In genomic region chr17:78601577-78602190, GRCh38 we compare ENCODE assay signal across 1 cellular context.
A peak's percentile ranks its signal among the peaks of the same experiment; 100 is the strongest.
TF ChIP-seq lines count a peak whose summit lies in the region.

No MANE protein-coding gene starts in this region.

TF ChIP-seq in HepG2, 621 proteins besides CTCF, POLR2A, EP300 and RAD21 (continued from another document):
- TF ChIP-seq ZNF574 (CRISPR knock-in tag; IDR thresholded peaks at IDR 0.05) = peak; percentile 75
- TF ChIP-seq FOXA3 (CRISPR knock-in tag; IDR thresholded peaks at IDR 0.05) = peak; percentile 83
- TF ChIP-seq DMAP1 (CRISPR knock-in tag; IDR thresholded peaks at IDR 0.05) = peak; percentile 60; the same call in 1 of the 2 replicates
- TF ChIP-seq ZNF614 (CRISPR knock-in tag; IDR thresholded peaks at IDR 0.05; ENCODE audit: borderline replicate concordance) = peak; percentile 98; the same call in 1 of the 2 replicates
- TF ChIP-seq ASH2L (IDR thresholded peaks at IDR 0.05; ENCODE audit: insufficient read length, low read depth, low read length) = no peak
- TF ChIP-seq HNRNPH1 (optimal IDR thresholded peaks at IDR 0.05; ENCODE audit: low read depth, low read length) = no peak
- peak; percentile 97 for TF ChIP-seq AHDC1 (CRISPR knock-in tag; IDR thresholded peaks at IDR 0.05; ENCODE audit: borderline replicate concordance)
- no peak for TF ChIP-seq NR0B2 (CRISPR knock-in tag; IDR thresholded peaks at IDR 0.05)
- TF ChIP-seq NCOA2 (CRISPR knock-in tag; IDR thresholded peaks at IDR 0.05) = peak; percentile 99
- no peak for TF ChIP-seq ZNF17 (CRISPR knock-in tag; IDR thresholded peaks at IDR 0.05)
- peak; percentile 79; the same call in 1 of the 2 replicates for TF ChIP-seq NCOA1 (CRISPR knock-in tag; IDR thresholded peaks at IDR 0.05)
- TF ChIP-seq SMARCC2 (IDR thresholded peaks at IDR 0.05) = no peak
- no peak for TF ChIP-seq PAX8 (CRISPR knock-in tag; IDR thresholded peaks at IDR 0.05; ENCODE audit: borderline replicate concordance)
- TF ChIP-seq ZMYM2 (CRISPR knock-in tag; IDR thresholded peaks at IDR 0.05) = peak; percentile 95
- TF ChIP-seq ZBTB33 (CRISPR knock-in tag; IDR thresholded peaks at IDR 0.05) = peak; percentile 84
- peak; percentile 98 for TF ChIP-seq TARDBP (CRISPR knock-in tag; IDR thresholded peaks at IDR 0.05)
- TF ChIP-seq MEIS2 (CRISPR knock-in tag; IDR thresholded peaks at IDR 0.05) = peak; percentile 94
- TF ChIP-seq SP140L (CRISPR knock-in tag; IDR thresholded peaks at IDR 0.05; ENCODE audit: borderline replicate concordance) = 0 out of 2 replicates have a peak, but pooled peaks have one; percentile 32
- TF ChIP-seq ZNF704 (CRISPR knock-in tag; IDR thresholded peaks at IDR 0.05; ENCODE audit: borderline replicate concordance) = no peak
- peak; percentile 93 for TF ChIP-seq PPARG (CRISPR knock-in tag; conservative IDR thresholded peaks at IDR 0.05)
- no peak for TF ChIP-seq HNRNPL (IDR thresholded peaks at IDR 0.05; ENCODE audit: low read depth, low read length)
- 0 out of 2 replicates have a peak, but pooled peaks have one; percentile 73 for TF ChIP-seq ZNF674 (CRISPR knock-in tag; IDR thresholded peaks at IDR 0.05; ENCODE audit: low read depth)
- TF ChIP-seq ZNF569 (CRISPR knock-in tag; IDR thresholded peaks at IDR 0.05; ENCODE audit: borderline replicate concordance) = no peak
- TF ChIP-seq ZNF512B (CRISPR knock-in tag; IDR thresholded peaks at IDR 0.05; ENCODE audit: borderline replicate concordance) = no peak
- no peak for TF ChIP-seq PTBP1 (IDR thresholded peaks at IDR 0.05; ENCODE audit: low read depth, low read length, poor library complexity, severe bottlenecking)
- TF ChIP-seq ONECUT2 (CRISPR knock-in tag; IDR thresholded peaks at IDR 0.05) = 0 out of 2 replicates have a peak, but pooled peaks have one; percentile 36
- TF ChIP-seq ZNF7 (CRISPR knock-in tag; IDR thresholded peaks at IDR 0.05) = no peak
- TF ChIP-seq CBX5 (CRISPR knock-in tag; IDR thresholded peaks at IDR 0.05; ENCODE audit: borderline replicate concordance) = peak; percentile 79; the same call in 1 of the 2 replicates
- peak; percentile 98 for TF ChIP-seq TEAD3 (CRISPR knock-in tag; optimal IDR thresholded peaks at IDR 0.05; ENCODE audit: borderline replicate concordance)
- no peak for TF ChIP-seq MTF2 (CRISPR knock-in tag; IDR thresholded peaks at IDR 0.05; ENCODE audit: borderline replicate concordance)
- TF ChIP-seq REST (IDR thresholded peaks at IDR 0.05; ENCODE audit: borderline replicate concordance in 1 of 2, low read depth in 1 of 2, low read length in 2 of 2) = peak in 1 of 2 experiments; percentile 21; a peak in 2 of 4 replicates
- peak; percentile 63; the same call in 1 of the 2 replicates for TF ChIP-seq ZNF460 (CRISPR knock-in tag; IDR thresholded peaks at IDR 0.05; ENCODE audit: borderline replicate concordance)
- peak; percentile 95 for TF ChIP-seq TFAP4 (IDR thresholded peaks at IDR 0.05; ENCODE audit: borderline replicate concordance, low read depth)
- no peak for TF ChIP-seq TCF12 (IDR thresholded peaks at IDR 0.05)
- peak; percentile 88; the same call in 1 of the 2 replicates for TF ChIP-seq TCF12 (CRISPR knock-in tag; IDR thresholded peaks at IDR 0.05)
- TF ChIP-seq ZNF430 (CRISPR knock-in tag; IDR thresholded peaks at IDR 0.05) = 0 out of 2 replicates have a peak, but pooled peaks have one; percentile 41
TF ChIP-seq in HepG2: peak in this region for 327.
